Comparison of ENCODE assay signal across 23 cellular contexts in genomic region chr3:172913911-172914730, GRCh38.
"Had no signal": no experiment of that assay in that cellular context is flagged by ENCODE, and none has a peak within 500 bp of the region (broad histone marks: within the 10 kb centered on the region; RNA-seq: fewer than 3 reads in every experiment).

No MANE protein-coding gene starts in this region.

- H3K4me1 Mint-ChIP-seq: activated naive CD8-positive, alpha-beta T cell treated with anti-CD3 and anti-CD28 coated beads, Interleukin-2, amount 10 ng/mL, durations not matched to agents 7 days and 5 days; memory B cell; stimulated activated naive CD8-positive, alpha-beta T cell treated with anti-CD3 and anti-CD28 coated beads, Interleukin-15, amount 100 ng/mL, for 72 hours had no signal

- FAIRE-seq: frontal cortex had no signal

- H3K4me3 ChIP-seq: body of pancreas, cardiac muscle cell, psoas muscle, right atrium auricular region, tibial artery had no signal

- H3K9me3 Mint-ChIP-seq: T-helper 1 cell treated with Interleukin-12 subunit alpha and Interleukin-12 subunit beta and Interleukin-4 antibody, amounts not matched to agents 30 μg/mL and 1 μg/mL, for 36 hours; WTC11 had no signal

- H3K4me1 ChIP-seq: psoas muscle, right atrium auricular region, tibial artery had no signal

- ATAC-seq: body of pancreas; natural killer cell treated with Interleukin-12 subunit alpha and Interleukin-12 subunit beta and Interleukin-15 and Interleukin-18, amount 100 ng/mL, for 72 hours; psoas muscle; stimulated activated naive CD8-positive, alpha-beta T cell treated with anti-CD3 and anti-CD28 coated beads, Interleukin-15, amount 100 ng/mL, for 72 hours; WTC11 had no signal

- H3K27me3 Mint-ChIP-seq: memory B cell had no signal

- DNase-seq: activated CD8-positive, alpha-beta memory T cell treated with anti-CD3 and anti-CD28 coated beads, Interleukin-2, amount 50 U/mL, for 48 hours; activated naive CD4-positive, alpha-beta T cell treated with Interleukin-2 at 50 U/mL for 16 hours; activated naive CD8-positive, alpha-beta T cell treated with anti-CD3 and anti-CD28 coated beads, Interleukin-2, amount 10 ng/mL, durations not matched to agents 7 days and 5 days; activated T-cell treated with anti-CD3 and anti-CD28 coated beads, Interleukin-2, amount 50 U/mL, for 48 hours; body of pancreas; dermis blood vessel endothelial cell; effector CD8-positive, alpha-beta T cell; glutamatergic neuron; hypothalamus; islet precursor cell; left cardiac atrium; psoas muscle; stimulated activated CD4-positive, alpha-beta T cell treated with anti-CD3 and anti-CD28 coated beads, Interleukin-12 subunit alpha, Interleukin-12 subunit beta, amount 100 ng/mL, for 4 hours; stimulated activated naive CD8-positive, alpha-beta T cell treated with anti-CD3 and anti-CD28 coated beads, Interleukin-15, amount 100 ng/mL, for 72 hours; T1000; tibial artery had no signal

- H3K36me3 ChIP-seq: cardiac muscle cell, right atrium auricular region, tibial artery had no signal

- H3K4me3 Mint-ChIP-seq: activated naive CD8-positive, alpha-beta T cell treated with anti-CD3 and anti-CD28 coated beads, Interleukin-2, amount 10 ng/mL, durations not matched to agents 7 days and 5 days; memory B cell; natural killer cell treated with Interleukin-12 subunit alpha and Interleukin-12 subunit beta and Interleukin-15 and Interleukin-18, amount 100 ng/mL, for 72 hours; stimulated activated naive CD8-positive, alpha-beta T cell treated with anti-CD3 and anti-CD28 coated beads, Interleukin-15, amount 100 ng/mL, for 72 hours; T-helper 1 cell treated with Interleukin-12 subunit alpha and Interleukin-12 subunit beta and Interleukin-4 antibody, amounts not matched to agents 30 μg/mL and 1 μg/mL, for 36 hours; WTC11 had no signal

- H3K36me3 Mint-ChIP-seq: activated naive CD8-positive, alpha-beta T cell treated with anti-CD3 and anti-CD28 coated beads, Interleukin-2, amount 10 ng/mL, durations not matched to agents 7 days and 5 days; memory B cell; natural killer cell treated with Interleukin-12 subunit alpha and Interleukin-12 subunit beta and Interleukin-15 and Interleukin-18, amount 100 ng/mL, for 72 hours; WTC11 had no signal

- H3K27me3 ChIP-seq: body of pancreas, cardiac muscle cell, right atrium auricular region, tibial artery had no signal

- H3K27ac ChIP-seq: body of pancreas, cardiac muscle cell, psoas muscle, right atrium auricular region, tibial artery had no signal

- H3K27ac Mint-ChIP-seq: activated naive CD8-positive, alpha-beta T cell treated with anti-CD3 and anti-CD28 coated beads, Interleukin-2, amount 10 ng/mL, durations not matched to agents 7 days and 5 days; memory B cell; natural killer cell treated with Interleukin-12 subunit alpha and Interleukin-12 subunit beta and Interleukin-15 and Interleukin-18, amount 100 ng/mL, for 72 hours; stimulated activated naive CD8-positive, alpha-beta T cell treated with anti-CD3 and anti-CD28 coated beads, Interleukin-15, amount 100 ng/mL, for 72 hours; T-helper 1 cell treated with Interleukin-12 subunit alpha and Interleukin-12 subunit beta and Interleukin-4 antibody, amounts not matched to agents 30 μg/mL and 1 μg/mL, for 36 hours; WTC11 had no signal

- H3K9me3 ChIP-seq: body of pancreas, psoas muscle, right atrium auricular region, tibial artery had no signal
